Comparison of ENCODE assay signal across 23 cellular contexts in genomic region chr17:61255609-61256008, GRCh38.
"Had no signal": no experiment of that assay in that cellular context is flagged by ENCODE, and none has a peak within 500 bp of the region (broad histone marks: within the 10 kb centered on the region; RNA-seq: fewer than 3 reads in every experiment).

No MANE protein-coding gene starts in this region.

- H3K4me3 Mint-ChIP-seq: activated CD8-positive, alpha-beta T cell treated with anti-CD3 and anti-CD28 coated beads for 36 hours; activated naive CD8-positive, alpha-beta T cell; brain; naive thymus-derived CD4-positive, alpha-beta T cell; stimulated activated naive CD8-positive, alpha-beta T cell treated with anti-CD3 and anti-CD28 coated beads, Interleukin-15, Interleukin-2, amounts not matched to agents 100 ng/mL and 50 ng/mL, for 24 hours; WTC11 had no signal

- ATAC-seq: activated CD8-positive, alpha-beta T cell treated with anti-CD3 and anti-CD28 coated beads for 36 hours; heart left ventricle; mucosa of descending colon; naive thymus-derived CD4-positive, alpha-beta T cell; WTC11 had no signal

- H3K27ac ChIP-seq: colonic mucosa, right atrium auricular region, skin epidermis, testis had no signal

- H3K27me3 Mint-ChIP-seq: activated CD8-positive, alpha-beta T cell treated with anti-CD3 and anti-CD28 coated beads for 36 hours; activated naive CD8-positive, alpha-beta T cell; naive thymus-derived CD4-positive, alpha-beta T cell; progenitor cell of endocrine pancreas; stimulated activated naive CD8-positive, alpha-beta T cell treated with anti-CD3 and anti-CD28 coated beads, Interleukin-15, Interleukin-2, amounts not matched to agents 100 ng/mL and 50 ng/mL, for 24 hours had no signal

- H3K27me3 ChIP-seq: colonic mucosa, heart left ventricle, right atrium auricular region, testis had no signal

- H3K9me3 Mint-ChIP-seq: activated CD8-positive, alpha-beta T cell treated with anti-CD3 and anti-CD28 coated beads for 36 hours; stimulated activated naive CD8-positive, alpha-beta T cell treated with anti-CD3 and anti-CD28 coated beads, Interleukin-15, Interleukin-2, amounts not matched to agents 100 ng/mL and 50 ng/mL, for 24 hours; WTC11 had no signal

- FAIRE-seq: frontal cortex, urothelium cell line had no signal

- H3K36me3 ChIP-seq: colonic mucosa, heart left ventricle, right atrium auricular region had no signal

- DNase-seq: activated CD4-positive, alpha-beta T cell treated with anti-CD3 and anti-CD28 coated beads for 4 hours; activated CD8-positive, alpha-beta memory T cell treated with anti-CD3 and anti-CD28 coated beads, Interleukin-2, amount 50 U/mL, for 4 hours; activated CD8-positive, alpha-beta T cell treated with anti-CD3 and anti-CD28 coated beads for 36 hours; activated gamma-delta T cell; activated T-cell treated with anti-CD3 and anti-CD28 coated beads, Interleukin-2, amount 50 U/mL, for 48 hours; amygdala; central memory CD4-positive, alpha-beta T cell; colonic mucosa; heart left ventricle; mucosa of descending colon; naive thymus-derived CD4-positive, alpha-beta T cell; nucleus accumbens; T-helper 2 cell; testis had no signal

- H3K4me3 ChIP-seq: colonic mucosa, heart left ventricle, mucosa of descending colon, right atrium auricular region, skin epidermis, testis had no signal

- H3K27ac Mint-ChIP-seq: activated CD8-positive, alpha-beta T cell treated with anti-CD3 and anti-CD28 coated beads for 36 hours; activated naive CD8-positive, alpha-beta T cell; brain; naive thymus-derived CD4-positive, alpha-beta T cell; progenitor cell of endocrine pancreas; stimulated activated naive CD8-positive, alpha-beta T cell treated with anti-CD3 and anti-CD28 coated beads, Interleukin-15, Interleukin-2, amounts not matched to agents 100 ng/mL and 50 ng/mL, for 24 hours; WTC11 had no signal

- H3K9me3 ChIP-seq: colonic mucosa, heart left ventricle, mucosa of descending colon, right atrium auricular region, testis had no signal

- H3K4me1 ChIP-seq: colonic mucosa had no signal

- H3K36me3 Mint-ChIP-seq: activated naive CD8-positive, alpha-beta T cell; brain; WTC11 had no signal
